In the genomic region with DNA sequence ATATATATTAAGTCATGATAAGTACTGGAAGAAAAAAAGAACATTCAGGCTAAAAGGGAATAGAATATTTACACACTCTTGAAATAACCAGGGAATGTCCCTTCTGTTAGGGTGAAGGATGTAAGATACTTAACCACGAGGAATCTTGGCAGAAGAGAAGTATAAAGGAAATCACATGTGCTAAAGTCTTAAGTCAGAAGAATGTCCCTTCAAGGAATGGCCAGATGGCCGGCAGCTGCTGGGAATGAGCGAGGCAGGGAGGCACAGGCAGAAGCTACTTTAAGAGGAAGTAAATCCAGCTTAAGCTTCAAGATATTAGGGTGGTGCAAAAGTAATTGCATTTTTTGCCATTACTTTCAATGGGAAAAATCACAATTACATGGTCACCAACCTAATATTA, we compare ENCODE assay signal across 12 cellular contexts. TPM values are rescaled to one million over a fixed set of nuclear protein-coding genes. Genes with fewer than 3 reads are reported as not detected.
DNase-seq lines count a peak whose midpoint lies in the region; ATAC-seq and TF ChIP-seq lines count a peak whose summit lies in the region.
"Had no signal": no experiment of that assay in that cellular context is flagged by ENCODE, and none has a peak within 500 bp of the region (broad histone marks: within the 10 kb centered on the region; RNA-seq: fewer than 3 reads in every experiment).

No MANE protein-coding gene starts in this region.

- ATAC-seq in gastroesophageal sphincter (peak; percentile 89), psoas muscle (no peak), HG02970 (IDR thresholded peaks at IDR 0.05; ENCODE audit: low FRiP score, unreplicated experiment) (no peak)
- ATAC-seq: effector memory CD8-positive, alpha-beta T cell had no signal

- WGBS in gastroesophageal sphincter (ENCODE audit: low coverage in 1 of 2), 2 donors: 19 to 27% methylated on average over 3 of the region's 3 CpGs
- 4 to 16% (median 7%) methylated on average over 3 of the region's 3 CpGs for WGBS in psoas muscle, 3 donors

- no peaks in the 10 kb centered on the region for H3K9me3 Mint-ChIP-seq in activated CD4-positive, alpha-beta memory T cell treated with anti-CD3 and anti-CD28 coated beads for 36 hours
- H3K9me3 Mint-ChIP-seq: effector memory CD8-positive, alpha-beta T cell had no signal

- POLR2A ChIA-PET in activated CD4-positive, alpha-beta memory T cell treated with anti-CD3 and anti-CD28 coated beads for 36 hours (lab: Charles Lee): no interaction called here

- no peak for TF ChIP-seq CTCF in AG09319 (IDR thresholded peaks at IDR 0.05; ENCODE audit: low read depth, low read length)
- TF ChIP-seq CTCF in gastroesophageal sphincter (IDR thresholded peaks at IDR 0.05): no peak
- TF ChIP-seq CTCF in psoas muscle (IDR thresholded peaks at IDR 0.05): no peak

- no peaks in the 10 kb centered on the region for H3K36me3 Mint-ChIP-seq in activated CD4-positive, alpha-beta memory T cell treated with anti-CD3 and anti-CD28 coated beads for 36 hours

- DNase-seq in AG09319 (ENCODE audit: extremely low read depth, low read depth) (peak; percentile 73), RPMI7951 (ENCODE audit: low read depth) (peak; percentile 83), psoas muscle (peak; percentile 40 to 60), medulla oblongata (ENCODE audit: extremely low spot score) (no peak)
- no peak for DNase-seq in activated CD8-positive, alpha-beta memory T cell treated with anti-CD3 and anti-CD28 coated beads, Interleukin-2, amount 50 U/mL, for 48 hours
- no peak for DNase-seq in activated CD4-positive, alpha-beta memory T cell treated with anti-CD3 and anti-CD28 coated beads for 36 hours
- DNase-seq: activated CD4-positive, CD25-positive, alpha-beta regulatory T cell treated with anti-CD3 and anti-CD28 coated beads, Interleukin-2, amount 50 U/mL, for 72 hours; effector memory CD8-positive, alpha-beta T cell; SIG-M5 had no signal

- H3K4me3 ChIP-seq in gastroesophageal sphincter (no peak overlapping the region), psoas muscle (no peak overlapping the region)
- H3K4me3 ChIP-seq: right lobe of liver had no signal

- no peak for TF ChIP-seq EP300 in gastroesophageal sphincter (IDR thresholded peaks at IDR 0.05)

- H3K4me1 Mint-ChIP-seq in activated CD4-positive, alpha-beta memory T cell treated with anti-CD3 and anti-CD28 coated beads for 36 hours (ENCODE audit: low read depth): no peaks in the 10 kb centered on the region

- TF ChIP-seq POLR2A in gastroesophageal sphincter (IDR thresholded peaks at IDR 0.05): no peak

- H3K27me3 Mint-ChIP-seq in activated CD4-positive, alpha-beta memory T cell treated with anti-CD3 and anti-CD28 coated beads for 36 hours: no peaks in the 10 kb centered on the region
- H3K27me3 Mint-ChIP-seq: effector memory CD8-positive, alpha-beta T cell had no signal

- intact Hi-C loops in psoas muscle (cut with DNase I): no loop called here
- intact Hi-C loops in activated CD4-positive, alpha-beta memory T cell treated with anti-CD3 and anti-CD28 coated beads for 36 hours (cut with micrococcal nuclease): no loop called here

- H3K9me3 ChIP-seq in gastroesophageal sphincter (no peaks in the 10 kb centered on the region), psoas muscle (no peaks in the 10 kb centered on the region)
- H3K9me3 ChIP-seq: right lobe of liver had no signal

- H3K27me3 ChIP-seq in gastroesophageal sphincter: no peaks in the 10 kb centered on the region
- no peaks in the 10 kb centered on the region for H3K27me3 ChIP-seq in psoas muscle (ENCODE audit: insufficient read depth in 3 of 3, low read length in 2 of 3)
- H3K27me3 ChIP-seq: right lobe of liver had no signal

- H3K27ac Mint-ChIP-seq in activated CD4-positive, alpha-beta memory T cell treated with anti-CD3 and anti-CD28 coated beads for 36 hours: no peak overlapping the region
- H3K27ac Mint-ChIP-seq: effector memory CD8-positive, alpha-beta T cell had no signal

- H3K4me1 ChIP-seq in gastroesophageal sphincter: no peaks in the 10 kb centered on the region
- no peaks in the 10 kb centered on the region for H3K4me1 ChIP-seq in psoas muscle
- H3K4me1 ChIP-seq: right lobe of liver had no signal

- H3K4me3 Mint-ChIP-seq in activated CD4-positive, alpha-beta memory T cell treated with anti-CD3 and anti-CD28 coated beads for 36 hours: no peak overlapping the region
- H3K4me3 Mint-ChIP-seq: effector memory CD8-positive, alpha-beta T cell had no signal

- CTCF ChIA-PET in activated CD4-positive, alpha-beta memory T cell treated with anti-CD3 and anti-CD28 coated beads for 36 hours (lab: Charles Lee): no interaction called here

- H3K27ac ChIP-seq in gastroesophageal sphincter: peak overlapping the region in 1 of 4 donors; percentile 27
- H3K27ac ChIP-seq in psoas muscle: no peak overlapping the region
- H3K27ac ChIP-seq: right lobe of liver had no signal

- H3K36me3 ChIP-seq in gastroesophageal sphincter (no peaks in the 10 kb centered on the region), psoas muscle (ENCODE audit: insufficient read depth in 1 of 2, low read depth in 1 of 2) (no peaks in the 10 kb centered on the region)
- H3K36me3 ChIP-seq: right lobe of liver had no signal

RNA-seq across cellular contexts. Expression of a gene that starts 5.5 kb away (rescaled TPM):
- 7.5 and 10.1 TPM in 2 replicates for total RNA-seq in RPMI7951 (2014; rRNA removed; shearing (Covaris generic))
- total RNA-seq in gastroesophageal sphincter: 10 to 100 TPM in 1 of 4 donors, 1 to 10 TPM in 3; 3.8 to 15.1 (median 4.9) TPM
- 1 to 10 TPM in 3 of 4 donors, under 1 TPM in 1; 0.66 to 2.4 (median 1.7) TPM for total RNA-seq in psoas muscle
- 1 to 10 TPM; 1.2 to 3.5 (median 1.5) TPM for polyA plus RNA-seq in psoas muscle
- 1 to 10 TPM; 2.1 to 2.4 TPM for total RNA-seq in activated CD4-positive, alpha-beta memory T cell treated with anti-CD3 and anti-CD28 coated beads for 36 hours

Comparison
In these comparisons a context has a peak if more than half of its experiments do, and no peak if none do; other contexts are left out.
1. DNase-seq: peak in AG09319 (single experiment), RPMI7951 (single experiment) and psoas muscle (2 of 2); none in activated CD8-positive, alpha-beta memory T cell treated with anti-CD3 and anti-CD28 coated beads, Interleukin-2, amount 50 U/mL, for 48 hours (single experiment), activated CD4-positive, alpha-beta memory T cell treated with anti-CD3 and anti-CD28 coated beads for 36 hours (single experiment) and medulla oblongata (single experiment).